ENCODE assay signal across 2 cellular contexts in genomic region chrX:39682778-39683177, GRCh38.
TF ChIP-seq lines count a peak whose summit lies in the region.

No MANE protein-coding gene starts in this region.

TF ChIP-seq in HCT116, 20 proteins besides CTCF, POLR2A, EP300 and RAD21:
- TF ChIP-seq ZNF274 (IDR thresholded peaks at IDR 0.05; ENCODE audit: low read depth, low read length) (no peak), SP1 (IDR thresholded peaks at IDR 0.05; ENCODE audit: low read depth) (peak; percentile 47)
- TF ChIP-seq, protein P1, sequence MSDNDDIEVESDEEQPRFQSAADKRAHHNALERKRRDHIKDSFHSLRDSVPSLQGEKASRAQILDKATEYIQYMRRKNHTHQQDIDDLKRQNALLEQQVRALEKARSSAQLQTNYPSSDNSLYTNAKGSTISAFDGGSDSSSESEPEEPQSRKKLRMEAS (IDR thresholded peaks at IDR 0.05), result peak; percentile 35; the same call in 1 of the 2 replicates

TF ChIP-seq in endothelial cell of umbilical vein, 7 proteins besides CTCF, POLR2A, EP300 and RAD21:
- TF ChIP-seq JUN (IDR thresholded peaks at IDR 0.05; ENCODE audit: borderline replicate concordance, insufficient read depth, insufficient read length, low read depth) (no peak), MYC (IDR thresholded peaks at IDR 0.05; ENCODE audit: low read depth, low read length) (no peak), GATA2 (IDR thresholded peaks at IDR 0.05; ENCODE audit: insufficient read depth, insufficient read length, low read depth, low read length) (no peak), EZH2 (IDR thresholded peaks at IDR 0.05; ENCODE audit: borderline replicate concordance, low read depth, low read length, severe bottlenecking) (no peak), POLR2AphosphoS5 (IDR thresholded peaks at IDR 0.05; ENCODE audit: insufficient read depth, low read depth, low read length) (no peak), FOS (IDR thresholded peaks at IDR 0.05; ENCODE audit: borderline replicate concordance, insufficient read depth, low read length) (no peak)
- TF ChIP-seq, protein P1 (IDR thresholded peaks at IDR 0.05; ENCODE audit: insufficient read depth, insufficient read length), result no peak
